ENCODE assay signal across 8 cellular contexts in genomic region chr15:67085237-67085817, GRCh38. TPM values are rescaled to one million over a fixed set of nuclear protein-coding genes. Genes with fewer than 3 reads are reported as not detected.
DNase-seq lines count a peak whose midpoint lies in the region; ATAC-seq and TF ChIP-seq lines count a peak whose summit lies in the region.

No MANE protein-coding gene starts in this region.

- DNase-seq in ELR (ENCODE audit: low read depth) (peak; percentile 57), Panc1 (ENCODE audit: low read depth, low spot score) (no peak), hepatocyte (ENCODE audit: low spot score) (no peak), right cardiac atrium (no peak), testis (no peak), HuH-7.5 (ENCODE audit: low spot score) (no peak)

- peaks cover 43% of the 10 kb centered on the region for H4K20me1 ChIP-seq in hepatocyte (ENCODE audit: insufficient read depth, poor library complexity, severe bottlenecking)

- H3K27me3 ChIP-seq in Panc1 (ENCODE audit: control insufficient read depth, insufficient read depth, low read length) = no peaks in the 10 kb centered on the region
- no peaks in the 10 kb centered on the region for H3K27me3 ChIP-seq in hepatocyte
- no peaks in the 10 kb centered on the region for H3K27me3 ChIP-seq in right cardiac atrium (ENCODE audit: control insufficient read depth, insufficient read depth)
- H3K27me3 ChIP-seq in testis = no peaks in the 10 kb centered on the region

- H3K4me1 ChIP-seq in Panc1 (ENCODE audit: control insufficient read depth, insufficient read depth, low read length) (peaks cover 100% of the 10 kb centered on the region), hepatocyte (ENCODE audit: insufficient read depth) (peaks cover 87% of the 10 kb centered on the region), right cardiac atrium (ENCODE audit: control insufficient read depth, insufficient read depth, low read length) (peaks cover 54% of the 10 kb centered on the region), testis (peaks cover 50% of the 10 kb centered on the region)

- intact Hi-C loops in Panc1 (cut with micrococcal nuclease; ENCODE audit: unreplicated experiment) = no loop called here
- intact Hi-C loops in right cardiac atrium (cut with DNase I) = no loop called here
- intact Hi-C loops in testis (cut with DNase I; ENCODE audit: low total_unique reads) = no loop called here

- TF ChIP-seq POLR2A in testis (IDR thresholded peaks at IDR 0.05) = no peak

- H3K4me2 ChIP-seq in hepatocyte = peak overlapping the region; percentile 34

- 86% methylated on average over 3 of the region's 3 CpGs for WGBS in hepatocyte (ENCODE audit: low lambda C conversion rate, missing lambda C conversion rate)
- WGBS in right cardiac atrium = 95% methylated on average over 3 of the region's 3 CpGs
- WGBS in testis, 2 donors = 90 to 95% methylated on average over 3 of the region's 3 CpGs

- POLR2A ChIA-PET in Panc1 (lab: Charles Lee) = interaction anchor here (0.7 kb wide), 1 partner anchor 39 kb away, joined by 3 read pairs; no protein-coding TSS in a partner anchor

- peaks cover 97% of the 10 kb centered on the region for H3K79me2 ChIP-seq in hepatocyte

- H3K27ac ChIP-seq in Panc1 (ENCODE audit: low read length) (peak overlapping the region; percentile 100), hepatocyte (peak overlapping the region; percentile 90), right cardiac atrium (ENCODE audit: low read length) (no peak overlapping the region), testis (no peak overlapping the region)

- H3K36me3 ChIP-seq in Panc1 (ENCODE audit: control insufficient read depth, insufficient read depth, low read length) (peaks cover 4% of the 10 kb centered on the region; the same call in 1 of the 2 replicates), hepatocyte (replicated peaks; ENCODE audit: insufficient read depth, low read depth) (no peaks in the 10 kb centered on the region), testis (ENCODE audit: low read depth, missing control alignments) (no peaks in the 10 kb centered on the region)

- ATAC-seq in GM21529 (IDR thresholded peaks at IDR 0.05; ENCODE audit: unreplicated experiment) = peak; percentile 26
- no peak for ATAC-seq in Panc1
- no peak for ATAC-seq in right cardiac atrium
- no peak for ATAC-seq in HG03135 (IDR thresholded peaks at IDR 0.05; ENCODE audit: unreplicated experiment)

- CTCF ChIA-PET in Panc1 (lab: Charles Lee) = no interaction called here

- no peaks in the 10 kb centered on the region for H3K9me3 ChIP-seq in Panc1 (ENCODE audit: control insufficient read depth, insufficient read depth, low read depth, low read length)
- no peaks in the 10 kb centered on the region for H3K9me3 ChIP-seq in hepatocyte (ENCODE audit: low read depth)
- H3K9me3 ChIP-seq in right cardiac atrium (ENCODE audit: control insufficient read depth, low read length) = no peaks in the 10 kb centered on the region
- H3K9me3 ChIP-seq in testis = no peaks in the 10 kb centered on the region

- H3K9me2 ChIP-seq in hepatocyte (replicated peaks; ENCODE audit: insufficient read depth) = no peaks in the 10 kb centered on the region

- peak overlapping the region in 1 of 2 experiments; percentile 25; a peak in 1 of 4 replicates for H3K4me3 ChIP-seq in Panc1 (ENCODE audit: low read depth in 2 of 2, low read length in 2 of 2)
- no peak overlapping the region for H3K4me3 ChIP-seq in hepatocyte
- H3K4me3 ChIP-seq in right cardiac atrium (ENCODE audit: low read length) = no peak overlapping the region
- H3K4me3 ChIP-seq in testis = no peak overlapping the region

- no peak overlapping the region for H2AFZ ChIP-seq in hepatocyte

- in situ Hi-C loops in Panc1 (cut with HindIII; ENCODE audit: low pct_unique_long_range_greater_than_20kb, low sequenced_read_pairs) = no loop called here

- TF ChIP-seq CTCF in Panc1 (IDR thresholded peaks at IDR 0.05) (no peak), hepatocyte (IDR thresholded peaks at IDR 0.05; ENCODE audit: poor library complexity) (no peak), testis (IDR thresholded peaks at IDR 0.05) (no peak)

- no TSS peak for BruUV-seq in Panc1 (replicated peaks; lab: Mats Ljungman, UMichigan)

RNA-seq across cellular contexts. Expression of gene SMAD3, which starts 19.9 kb away (rescaled TPM):
- total RNA-seq in Panc1 (2021; ENCODE audit: unreplicated experiment) = 394 TPM
- polyA plus RNA-seq in Panc1 (2012; ENCODE audit: insufficient read length) = 255 TPM
- total RNA-seq in hepatocyte = 24.6 and 32.2 TPM in 2 replicates
- 24.7 and 26.5 TPM in 2 replicates for polyA plus RNA-seq in hepatocyte
- total RNA-seq in right cardiac atrium = 10 to 100 TPM; 29.2 to 40.5 (median 30.5) TPM
- polyA plus RNA-seq in right cardiac atrium = 9.9 TPM
- 10 to 100 TPM; 18.7 to 31.6 TPM for total RNA-seq in testis
- 11.4 TPM for polyA plus RNA-seq in testis (ENCODE audit: insufficient read depth, low read depth, low replicate concordance)

Comparison
In these comparisons a context has a peak if more than half of its experiments do, and no peak if none do; other contexts are left out.
1. H3K27ac ChIP-seq: peak in Panc1 (single experiment) and hepatocyte (single experiment); none in right cardiac atrium (single experiment) and testis (0 of 2).